ENCODE assay signal across 8 cellular contexts in genomic region chr4:80184791-80185756, GRCh38. TPM values are rescaled to one million over a fixed set of nuclear protein-coding genes. Genes with fewer than 3 reads are reported as not detected.
DNase-seq lines count a peak whose midpoint lies in the region; ATAC-seq and TF ChIP-seq lines count a peak whose summit lies in the region.

No MANE protein-coding gene starts in this region.

- H3K9ac ChIP-seq in endocrine pancreas (ENCODE audit: control insufficient read depth, insufficient read depth, low read length) (no peak overlapping the region), neural cell (ENCODE audit: low read length) (peak overlapping the region; percentile 31)

- H3K4me3 ChIP-seq in OCI-LY7 (ENCODE audit: low read depth, low read length, poor library complexity, severe bottlenecking) (peak overlapping the region; percentile 65), endocrine pancreas (ENCODE audit: control insufficient read depth, insufficient read depth, low read length) (peak overlapping the region; percentile 7), neural cell (ENCODE audit: low read length) (peak overlapping the region; percentile 64)

- no peaks in the 10 kb centered on the region for H4K20me1 ChIP-seq in OCI-LY7 (ENCODE audit: insufficient read depth, low read length)
- H4K20me1 ChIP-seq in neural cell (ENCODE audit: insufficient read depth) = no peaks in the 10 kb centered on the region

- DNase-seq in DMS53 (lab: John Stamatoyannopoulos, UW) (peak; percentile 30), DMS53 treated with DMSO at 0.1 percent for 48 hours (lab: John Stamatoyannopoulos, UW; ENCODE audit: unreplicated experiment) (no peak), OCI-LY7 (ENCODE audit: low spot score) (no peak), NCI-H510A treated with DMSO at 0.1 percent for 48 hours (lab: John Stamatoyannopoulos, UW) (no peak), NCI-H345 treated with DMSO at 0.1 percent for 48 hours (lab: John Stamatoyannopoulos, UW; ENCODE audit: unreplicated experiment) (no peak)

- H3F3A ChIP-seq in neural cell (ENCODE audit: insufficient read depth, low read length, poor library complexity, severe bottlenecking) = no peaks in the 10 kb centered on the region

- no peaks in the 10 kb centered on the region for H3K9me3 ChIP-seq in OCI-LY7 (ENCODE audit: low read length)
- H3K9me3 ChIP-seq in endocrine pancreas (ENCODE audit: control insufficient read depth, low read length) = no peaks in the 10 kb centered on the region
- H3K9me3 ChIP-seq in neural cell (ENCODE audit: low read length) = no peaks in the 10 kb centered on the region

- POLR2A ChIA-PET in OCI-LY7 (lab: Charles Lee) = interaction anchor here (0.6 to 1.2 kb wide), 3 partner anchors 35 to 996 kb away, joined by 3 to 5 read pairs (median 3); no protein-coding TSS in a partner anchor

- TF ChIP-seq CTCF in OCI-LY7 (conservative IDR thresholded peaks at IDR 0.05; ENCODE audit: low read length) (no peak), neural cell (IDR thresholded peaks at IDR 0.05; ENCODE audit: poor library complexity, severe bottlenecking) (no peak)

- no peak for TF ChIP-seq RAD21 in neural cell (conservative IDR thresholded peaks at IDR 0.05)

- peak overlapping the region; percentile 86 for H2AFZ ChIP-seq in OCI-LY7 (ENCODE audit: low read length)
- no peak overlapping the region for H2AFZ ChIP-seq in neural cell (ENCODE audit: low read depth, low read length)

- H3K79me2 ChIP-seq in OCI-LY7 (ENCODE audit: insufficient read depth, low read depth, low read length) (no peaks in the 10 kb centered on the region), neural cell (replicated peaks; ENCODE audit: insufficient read depth, low read length) (no peaks in the 10 kb centered on the region)

- H3K9me2 ChIP-seq in OCI-LY7 (ENCODE audit: insufficient read depth, low read length) (no peaks in the 10 kb centered on the region), neural cell (ENCODE audit: insufficient read depth, low read length) (no peaks in the 10 kb centered on the region)

- no peaks in the 10 kb centered on the region for H3K36me3 ChIP-seq in OCI-LY7 (ENCODE audit: insufficient read depth, low read length)
- H3K36me3 ChIP-seq in endocrine pancreas (ENCODE audit: control insufficient read depth, insufficient read depth, low read length) = no peaks in the 10 kb centered on the region
- no peaks in the 10 kb centered on the region for H3K36me3 ChIP-seq in neural cell (ENCODE audit: insufficient read depth, low read length)

- H3K4me2 ChIP-seq in OCI-LY7 (ENCODE audit: low read length) (peak overlapping the region; percentile 82), neural cell (ENCODE audit: low read length) (no peak overlapping the region)

- CTCF ChIA-PET in OCI-LY7 (lab: Charles Lee; ENCODE audit: unreplicated experiment) = no interaction called here

- H3K27ac ChIP-seq in OCI-LY7 (ENCODE audit: low read depth, low read length, poor library complexity, severe bottlenecking) (no peak overlapping the region), neural cell (ENCODE audit: low read length) (no peak overlapping the region)

- no peak for TF ChIP-seq EP300 in neural cell (conservative IDR thresholded peaks at IDR 0.05; ENCODE audit: poor library complexity, severe bottlenecking)

- H3K4me1 ChIP-seq in OCI-LY7 (ENCODE audit: insufficient read depth, low read length, poor library complexity, severe bottlenecking) (peaks cover 10% of the 10 kb centered on the region), endocrine pancreas (ENCODE audit: control insufficient read depth, insufficient read depth, low read length) (no peaks in the 10 kb centered on the region)

- H3K27me3 ChIP-seq in endocrine pancreas (ENCODE audit: control insufficient read depth, insufficient read depth, low read length) = peaks cover 20% of the 10 kb centered on the region
- H3K27me3 ChIP-seq in neural cell (ENCODE audit: insufficient read depth, low read depth, low read length) = peaks cover 86% of the 10 kb centered on the region

- no TSS peak for BruUV-seq in OCI-LY7 (replicated peaks; lab: Mats Ljungman, UMichigan)

- intact Hi-C loops in OCI-LY7 (cut with micrococcal nuclease; ENCODE audit: unreplicated experiment) = no loop called here

- ATAC-seq in GM19328 (IDR thresholded peaks at IDR 0.05; ENCODE audit: unreplicated experiment) = no peak

TF ChIP-seq in neural cell, 6 proteins besides CTCF, POLR2A, EP300 and RAD21:
- TF ChIP-seq POLR2AphosphoS5 (IDR thresholded peaks at IDR 0.05) = peak; percentile 8
- no peak for TF ChIP-seq MXI1 (conservative IDR thresholded peaks at IDR 0.05; ENCODE audit: poor library complexity, severe bottlenecking)
- peak; percentile 57 for TF ChIP-seq EZH2 (IDR thresholded peaks at IDR 0.05; ENCODE audit: borderline replicate concordance, insufficient read depth, low read length, poor library complexity, severe bottlenecking)
- no peak for TF ChIP-seq TAF1 (IDR thresholded peaks at IDR 0.05; ENCODE audit: low read depth)
- TF ChIP-seq REST (IDR thresholded peaks at IDR 0.05; ENCODE audit: borderline replicate concordance) = no peak
- no peak for TF ChIP-seq SMC3 (conservative IDR thresholded peaks at IDR 0.05; ENCODE audit: poor library complexity)

RNA-seq across cellular contexts. Expression of gene PRDM8, which starts 12.2 kb away (rescaled TPM):
- not detected in 2 replicates for total RNA-seq in OCI-LY7 (2014; rRNA removed; shearing (Covaris generic))
- total RNA-seq in OCI-LY7 (2022) = not detected in 2 replicates
- 0.46 and 0.52 TPM in 2 replicates for polyA plus RNA-seq in neural cell
- 0.73 and 0.81 TPM in 2 replicates for polyA minus RNA-seq in neural cell

Comparison
In these comparisons a context has a peak if more than half of its experiments do, and no peak if none do; other contexts are left out.
1. H3K4me3 ChIP-seq: peak in every context shown above with its lines; median percentile 65 in OCI-LY7; 64 in neural cell; 7 in endocrine pancreas.